8 cellular contexts compared by ENCODE assay signal in genomic region chr3:122383915-122384697, GRCh38. TPM values are rescaled to one million over a fixed set of nuclear protein-coding genes. Genes with fewer than 3 reads are reported as not detected.
DNase-seq lines count a peak whose midpoint lies in the region; ATAC-seq and TF ChIP-seq lines count a peak whose summit lies in the region.

Gene FAM162A (plus strand): TSS chr3:122384182. CDS start chr3:122384266, 84 bp downstream.

- DNase-seq in CD4-positive, CD25-positive, alpha-beta regulatory T cell: peak; percentile 91 to 97 (median 91)
- peak; percentile 78 for DNase-seq in NCI-H774 (lab: John Stamatoyannopoulos, UW)
- peak; percentile 92 to 94 for DNase-seq in activated CD4-positive, alpha-beta T cell treated with anti-CD3 and anti-CD28 coated beads, Interleukin-2, amount 50 U/mL, for 48 hours
- DNase-seq in dermis microvascular lymphatic vessel endothelial cell (ENCODE audit: low read depth in 2 of 2): peak; percentile 79 to 95
- peak; percentile 91 to 98 for DNase-seq in lower leg skin (ENCODE audit: low spot score in 2 of 2)
- DNase-seq in stimulated activated CD4-positive, alpha-beta T cell treated with anti-CD3 and anti-CD28 coated beads, TNF-alpha, amount 100 ng/mL, for 1 hour (ENCODE audit: low read depth in 3 of 3, low spot score in 1 of 3): peak; percentile 79 to 87 (median 82)

- intact Hi-C loops in lower leg skin (cut with DNase I; ENCODE audit: low total_unique reads): no loop called here

- H3K4me1 Mint-ChIP-seq in CD4-positive, CD25-positive, alpha-beta regulatory T cell: peaks cover 30 to 54% (median 45%) of the 10 kb centered on the region in 4 donors

- peak within 1 kb of the TSS; percentile 83 for H3K27ac ChIP-seq in CD4-positive, CD25-positive, alpha-beta regulatory T cell (ENCODE audit: insufficient read depth, low read length, poor library complexity, severe bottlenecking)

- peaks cover 3% of the 10 kb centered on the region for H3K36me3 ChIP-seq in CD4-positive, CD25-positive, alpha-beta regulatory T cell (ENCODE audit: control insufficient read depth, insufficient read depth, low read length)

- ATAC-seq in CD4-positive, CD25-positive, alpha-beta regulatory T cell (ENCODE audit: low read depth in 2 of 2): peak; percentile 98 to 99
- ATAC-seq in GM19397 (IDR thresholded peaks at IDR 0.05; ENCODE audit: unreplicated experiment): peak; percentile 95
- peak; percentile 93 for ATAC-seq in HG03571 (IDR thresholded peaks at IDR 0.05; ENCODE audit: unreplicated experiment)

- H3K9me3 Mint-ChIP-seq in CD4-positive, CD25-positive, alpha-beta regulatory T cell: no peaks in the 10 kb centered on the region

- no peaks in the 10 kb centered on the region for H3K9me3 ChIP-seq in CD4-positive, CD25-positive, alpha-beta regulatory T cell (ENCODE audit: control insufficient read depth in 2 of 2, low read length in 2 of 2)

- no peaks in the 10 kb centered on the region for H3K27me3 ChIP-seq in CD4-positive, CD25-positive, alpha-beta regulatory T cell (ENCODE audit: control insufficient read depth, insufficient read depth, low read length)

- H3K27ac Mint-ChIP-seq in CD4-positive, CD25-positive, alpha-beta regulatory T cell: peak within 1 kb of the TSS; percentile 93 to 95 (median 94)

- peak within 1 kb of the TSS; percentile 93 to 98 (median 96) for H3K4me3 Mint-ChIP-seq in CD4-positive, CD25-positive, alpha-beta regulatory T cell

- H3K4me1 ChIP-seq in CD4-positive, CD25-positive, alpha-beta regulatory T cell (ENCODE audit: control insufficient read depth, insufficient read depth, low read length, poor library complexity, severe bottlenecking): peaks cover 23% of the 10 kb centered on the region

- peak within 1 kb of the TSS; percentile 99 for H3K4me3 ChIP-seq in CD4-positive, CD25-positive, alpha-beta regulatory T cell (ENCODE audit: low read depth, low read length)
- H3K4me3 ChIP-seq in lower leg skin (ENCODE audit: low read depth, poor library complexity, severe bottlenecking): peak within 1 kb of the TSS; percentile 64

- peaks cover 8% of the 10 kb centered on the region for H3K36me3 Mint-ChIP-seq in CD4-positive, CD25-positive, alpha-beta regulatory T cell

- 1% methylated on average over 23 to 39 of the region's 51 CpGs for WGBS in lower leg skin, 2 donors

- peak in 1 of 2 donors; percentile 43 for TF ChIP-seq POLR2A in lower leg skin (IDR thresholded peaks at IDR 0.05)

- no peaks in the 10 kb centered on the region for H3K27me3 Mint-ChIP-seq in CD4-positive, CD25-positive, alpha-beta regulatory T cell

- TF ChIP-seq CTCF in lower leg skin (IDR thresholded peaks at IDR 0.05): no peak

RNA-seq across cellular contexts. Expression of gene FAM162A, which starts in this region (rescaled TPM):
- 23.5 TPM for total RNA-seq in CD4-positive, CD25-positive, alpha-beta regulatory T cell
- 100 to 1,000 TPM; 103 to 126 (median 105) TPM for polyA plus RNA-seq in CD4-positive, CD25-positive, alpha-beta regulatory T cell
- 4.0 and 7.2 TPM in 2 replicates for total RNA-seq in dermis microvascular lymphatic vessel endothelial cell
- 10 to 100 TPM; 34.2 to 85.7 (median 41.0) TPM for total RNA-seq in lower leg skin

Comparison
In these comparisons a context has a peak if more than half of its experiments do, and no peak if none do; other contexts are left out.
1. Peak in every context shown above with its lines: DNase-seq, ATAC-seq, H3K4me3 ChIP-seq and H3K27ac ChIP-seq.